ENCODE assay signal across 15 cellular contexts in genomic region chr2:239721991-239722759, GRCh38.
DNase-seq lines count a peak whose midpoint lies in the region; ATAC-seq and TF ChIP-seq lines count a peak whose summit lies in the region.
"Had no signal": no experiment of that assay in that cellular context is flagged by ENCODE, and none has a peak within 500 bp of the region (broad histone marks: within the 10 kb centered on the region; RNA-seq: fewer than 3 reads in every experiment).

No MANE protein-coding gene starts in this region.

- no peaks in the 10 kb centered on the region for H3K36me3 Mint-ChIP-seq in activated T-cell treated with anti-CD3 and anti-CD28 coated beads, Interleukin-2, amount 50 U/mL, for 4 hours (ENCODE audit: insufficient read depth)
- H3K36me3 Mint-ChIP-seq in type B pancreatic cell (no peaks in the 10 kb centered on the region), WTC11 (no peaks in the 10 kb centered on the region)
- H3K36me3 Mint-ChIP-seq: CD14-positive monocyte had no signal

- no peak for ATAC-seq in activated T-cell treated with anti-CD3 and anti-CD28 coated beads, Interleukin-2, amount 50 U/mL, for 4 hours
- ATAC-seq in lower lobe of right lung (no peak), WTC11 (no peak)

- H3K4me1 Mint-ChIP-seq in activated T-cell treated with anti-CD3 and anti-CD28 coated beads, Interleukin-2, amount 50 U/mL, for 4 hours (ENCODE audit: low read depth) = no peaks in the 10 kb centered on the region
- H3K4me1 Mint-ChIP-seq in type B pancreatic cell (ENCODE audit: unreplicated experiment) (peaks cover 6% of the 10 kb centered on the region), WTC11 (no peaks in the 10 kb centered on the region)
- H3K4me1 Mint-ChIP-seq: CD14-positive monocyte had no signal

- H3K27ac ChIP-seq in lower lobe of right lung = no peak overlapping the region

- no peaks in the 10 kb centered on the region for H3K36me3 ChIP-seq in lower lobe of right lung

- no peak for TF ChIP-seq CTCF in lower lobe of right lung (IDR thresholded peaks at IDR 0.05)
- TF ChIP-seq CTCF in type B pancreatic cell (conservative IDR thresholded peaks at IDR 0.05) = no peak
- no peak for TF ChIP-seq CTCF in WTC11 (IDR thresholded peaks at IDR 0.05)

- H3K4me1 ChIP-seq in lower lobe of right lung = no peaks in the 10 kb centered on the region
- H3K4me1 ChIP-seq: Caco-2 had no signal

- no peaks in the 10 kb centered on the region for H3K9me3 Mint-ChIP-seq in activated T-cell treated with anti-CD3 and anti-CD28 coated beads, Interleukin-2, amount 50 U/mL, for 4 hours
- no peaks in the 10 kb centered on the region for H3K9me3 Mint-ChIP-seq in type B pancreatic cell
- H3K9me3 Mint-ChIP-seq in WTC11 = peaks cover 9% of the 10 kb centered on the region

- peak; percentile 2 for DNase-seq in activated T-cell treated with anti-CD3 and anti-CD28 coated beads, Interleukin-2, amount 50 U/mL, for 4 hours
- DNase-seq in activated T-cell treated with anti-CD3 and anti-CD28 coated beads for 4 hours = no peak
- DNase-seq in cerebellum (ENCODE audit: low spot score) = peak; percentile 58
- DNase-seq in lower lobe of right lung = peak; percentile 28
- peak; percentile 64 for DNase-seq in type B pancreatic cell (ENCODE audit: extremely low spot score, unreplicated experiment)
- no peak for DNase-seq in A172 (ENCODE audit: low spot score)
- DNase-seq in WTC11 (ENCODE audit: low spot score) = no peak
- no peak for DNase-seq in NCI-H146 treated with DMSO at 0.1 percent for 48 hours (lab: John Stamatoyannopoulos, UW; ENCODE audit: unreplicated experiment)
- DNase-seq: HCEC 1CT, MV-4-11, NCI-H1417 treated with DMSO at 0.1 percent for 48 hours, NCI-H2029 treated with DMSO at 0.1 percent for 48 hours, NCI-H510A treated with DMSO at 0.1 percent for 48 hours had no signal

- no peaks in the 10 kb centered on the region for H3K27me3 Mint-ChIP-seq in activated T-cell treated with anti-CD3 and anti-CD28 coated beads, Interleukin-2, amount 50 U/mL, for 4 hours (ENCODE audit: low read depth)
- H3K27me3 Mint-ChIP-seq in type B pancreatic cell (no peaks in the 10 kb centered on the region), WTC11 (ENCODE audit: low read depth) (no peaks in the 10 kb centered on the region)

- intact Hi-C loops in lower lobe of right lung (cut with DNase I) = no loop called here

- H3K4me3 ChIP-seq in lower lobe of right lung = no peak overlapping the region

- no peaks in the 10 kb centered on the region for H3K27me3 ChIP-seq in lower lobe of right lung (ENCODE audit: low read depth)

- POLR2A ChIA-PET in WTC11 (lab: Charles Lee) = no interaction called here

- H3K27ac Mint-ChIP-seq in type B pancreatic cell (no peak overlapping the region), WTC11 (no peak overlapping the region)

- no peaks in the 10 kb centered on the region for H3K9me3 ChIP-seq in lower lobe of right lung
- H3K9me3 ChIP-seq: Caco-2 had no signal

- CTCF ChIA-PET in WTC11 (lab: Charles Lee) = no interaction called here

- H3K4me3 Mint-ChIP-seq in activated T-cell treated with anti-CD3 and anti-CD28 coated beads, Interleukin-2, amount 50 U/mL, for 4 hours = no peak overlapping the region
- H3K4me3 Mint-ChIP-seq in type B pancreatic cell (no peak overlapping the region), WTC11 (no peak overlapping the region)
- H3K4me3 Mint-ChIP-seq: CD14-positive monocyte had no signal

TF ChIP-seq in WTC11, 78 proteins besides CTCF, POLR2A, EP300 and RAD21:
- TF ChIP-seq, protein P1, sequence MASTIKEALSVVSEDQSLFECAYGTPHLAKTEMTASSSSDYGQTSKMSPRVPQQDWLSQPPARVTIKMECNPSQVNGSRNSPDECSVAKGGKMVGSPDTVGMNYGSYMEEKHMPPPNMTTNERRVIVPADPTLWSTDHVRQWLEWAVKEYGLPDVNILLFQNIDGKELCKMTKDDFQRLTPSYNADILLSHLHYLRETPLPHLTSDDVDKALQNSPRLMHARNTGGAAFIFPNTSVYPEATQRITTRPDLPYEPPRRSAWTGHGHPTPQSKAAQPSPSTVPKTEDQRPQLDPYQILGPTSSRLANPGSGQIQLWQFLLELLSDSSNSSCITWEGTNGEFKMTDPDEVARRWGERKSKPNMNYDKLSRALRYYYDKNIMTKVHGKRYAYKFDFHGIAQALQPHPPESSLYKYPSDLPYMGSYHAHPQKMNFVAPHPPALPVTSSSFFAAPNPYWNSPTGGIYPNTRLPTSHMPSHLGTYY (CRISPR knock-in tag; IDR thresholded peaks at IDR 0.05) = no peak
TF ChIP-seq in WTC11: peak in this region for 0.

Comparison
In these comparisons a context has a peak if more than half of its experiments do, and no peak if none do; other contexts are left out.
1. DNase-seq: peak in activated T-cell treated with anti-CD3 and anti-CD28 coated beads, Interleukin-2, amount 50 U/mL, for 4 hours (single experiment), cerebellum (single experiment), lower lobe of right lung (single experiment) and type B pancreatic cell (single experiment); none in activated T-cell treated with anti-CD3 and anti-CD28 coated beads for 4 hours (single experiment), A172 (single experiment), WTC11 (single experiment) and NCI-H146 treated with DMSO at 0.1 percent for 48 hours (single experiment).